9 cellular contexts compared by ENCODE assay signal in genomic region chr14:78448483-78449094, GRCh38.
DNase-seq lines count a peak whose midpoint lies in the region; ATAC-seq and TF ChIP-seq lines count a peak whose summit lies in the region.
"Had no signal": no experiment of that assay in that cellular context is flagged by ENCODE, and none has a peak within 500 bp of the region (broad histone marks: within the 10 kb centered on the region; RNA-seq: fewer than 3 reads in every experiment).

No MANE protein-coding gene starts in this region.

- POLR2A ChIA-PET in activated CD8-positive, alpha-beta T cell treated with anti-CD3 and anti-CD28 coated beads for 36 hours (lab: Charles Lee): no interaction called here

- H3K4me3 Mint-ChIP-seq in activated CD8-positive, alpha-beta T cell treated with anti-CD3 and anti-CD28 coated beads for 36 hours: no peak overlapping the region
- no peak overlapping the region for H3K4me3 Mint-ChIP-seq in stimulated activated memory B cell treated with anti-CD40 and anti-IgM and Interleukin-4, amounts not matched to agents 10 μg/mL and 1 μg/mL and 100 μg/mL, for 72 hours
- H3K4me3 Mint-ChIP-seq: naive B cell had no signal

- H3K27me3 Mint-ChIP-seq in activated CD8-positive, alpha-beta T cell treated with anti-CD3 and anti-CD28 coated beads for 36 hours: no peaks in the 10 kb centered on the region
- H3K27me3 Mint-ChIP-seq in stimulated activated memory B cell treated with anti-CD40 and anti-IgM and Interleukin-4, amounts not matched to agents 10 μg/mL and 1 μg/mL and 100 μg/mL, for 72 hours: no peaks in the 10 kb centered on the region

- no peaks in the 10 kb centered on the region for H3K4me1 Mint-ChIP-seq in activated CD8-positive, alpha-beta T cell treated with anti-CD3 and anti-CD28 coated beads for 36 hours (ENCODE audit: low read depth)
- no peaks in the 10 kb centered on the region for H3K4me1 Mint-ChIP-seq in stimulated activated memory B cell treated with anti-CD40 and anti-IgM and Interleukin-4, amounts not matched to agents 10 μg/mL and 1 μg/mL and 100 μg/mL, for 72 hours
- H3K4me1 Mint-ChIP-seq: naive B cell had no signal

- no peak overlapping the region for H3K4me3 ChIP-seq in GM12864 (ENCODE audit: low read depth, low read length)

- no peaks in the 10 kb centered on the region for H3K36me3 Mint-ChIP-seq in activated CD8-positive, alpha-beta T cell treated with anti-CD3 and anti-CD28 coated beads for 36 hours (ENCODE audit: low read depth)
- no peaks in the 10 kb centered on the region for H3K36me3 Mint-ChIP-seq in stimulated activated memory B cell treated with anti-CD40 and anti-IgM and Interleukin-4, amounts not matched to agents 10 μg/mL and 1 μg/mL and 100 μg/mL, for 72 hours
- H3K36me3 Mint-ChIP-seq: naive B cell had no signal

- H3K27ac Mint-ChIP-seq in activated CD8-positive, alpha-beta T cell treated with anti-CD3 and anti-CD28 coated beads for 36 hours: no peak overlapping the region
- H3K27ac Mint-ChIP-seq in stimulated activated memory B cell treated with anti-CD40 and anti-IgM and Interleukin-4, amounts not matched to agents 10 μg/mL and 1 μg/mL and 100 μg/mL, for 72 hours: no peak overlapping the region
- H3K27ac Mint-ChIP-seq: naive B cell had no signal

- H3K9me3 Mint-ChIP-seq in activated CD8-positive, alpha-beta T cell treated with anti-CD3 and anti-CD28 coated beads for 36 hours: no peaks in the 10 kb centered on the region
- H3K9me3 Mint-ChIP-seq in stimulated activated memory B cell treated with anti-CD40 and anti-IgM and Interleukin-4, amounts not matched to agents 10 μg/mL and 1 μg/mL and 100 μg/mL, for 72 hours: no peaks in the 10 kb centered on the region

- CTCF ChIA-PET in activated CD8-positive, alpha-beta T cell treated with anti-CD3 and anti-CD28 coated beads for 36 hours (lab: Charles Lee): interaction anchor here (0.7 to 1.6 kb wide), 5 partner anchors 9 to 426 kb away, joined by 3 to 9 read pairs (median 3); no protein-coding TSS in a partner anchor

- peak; percentile 68 for ATAC-seq in HG02798 (IDR thresholded peaks at IDR 0.05; ENCODE audit: poor library complexity, unreplicated experiment)
- no peak for ATAC-seq in activated CD8-positive, alpha-beta T cell treated with anti-CD3 and anti-CD28 coated beads for 36 hours
- no peak for ATAC-seq in stimulated activated memory B cell treated with anti-CD40 and anti-IgM and Interleukin-4, amounts not matched to agents 10 μg/mL and 1 μg/mL and 100 μg/mL, for 72 hours

- no peak for DNase-seq in AG09319 (ENCODE audit: extremely low read depth, low read depth)
- peak; percentile 26 for DNase-seq in GM12864 (ENCODE audit: low read depth)
- peak; percentile 28 to 69 for DNase-seq in NCI-H1930 (lab: John Stamatoyannopoulos, UW)
- peak; percentile 65 for DNase-seq in activated CD8-positive, alpha-beta T cell treated with anti-CD3 and anti-CD28 coated beads for 36 hours
- peak; percentile 42 for DNase-seq in hepatic stellate cell (ENCODE audit: low spot score)
- DNase-seq in stimulated activated CD4-positive, alpha-beta T cell treated with anti-CD3 and anti-CD28 coated beads, Interleukin-1b, Interleukin-23, amount 100 ng/mL, for 48 hours: peak; percentile 28
- DNase-seq: naive B cell had no signal

- intact Hi-C loops in activated CD8-positive, alpha-beta T cell treated with anti-CD3 and anti-CD28 coated beads for 36 hours (cut with micrococcal nuclease): loop anchor here (5.0 to 10.0 kb wide), 2 partner anchors 119 to 146 kb away; no protein-coding TSS in a partner anchor

- peak; percentile 39 for TF ChIP-seq CTCF in AG09319 (IDR thresholded peaks at IDR 0.05; ENCODE audit: low read depth, low read length)
- TF ChIP-seq CTCF in GM12864 (IDR thresholded peaks at IDR 0.05; ENCODE audit: low read depth, low read length, missing control alignments): peak; percentile 77
- peak; percentile 67 for TF ChIP-seq CTCF in activated CD8-positive, alpha-beta T cell treated with anti-CD3 and anti-CD28 coated beads for 36 hours (IDR thresholded peaks at IDR 0.05)
